In the genomic region with DNA sequence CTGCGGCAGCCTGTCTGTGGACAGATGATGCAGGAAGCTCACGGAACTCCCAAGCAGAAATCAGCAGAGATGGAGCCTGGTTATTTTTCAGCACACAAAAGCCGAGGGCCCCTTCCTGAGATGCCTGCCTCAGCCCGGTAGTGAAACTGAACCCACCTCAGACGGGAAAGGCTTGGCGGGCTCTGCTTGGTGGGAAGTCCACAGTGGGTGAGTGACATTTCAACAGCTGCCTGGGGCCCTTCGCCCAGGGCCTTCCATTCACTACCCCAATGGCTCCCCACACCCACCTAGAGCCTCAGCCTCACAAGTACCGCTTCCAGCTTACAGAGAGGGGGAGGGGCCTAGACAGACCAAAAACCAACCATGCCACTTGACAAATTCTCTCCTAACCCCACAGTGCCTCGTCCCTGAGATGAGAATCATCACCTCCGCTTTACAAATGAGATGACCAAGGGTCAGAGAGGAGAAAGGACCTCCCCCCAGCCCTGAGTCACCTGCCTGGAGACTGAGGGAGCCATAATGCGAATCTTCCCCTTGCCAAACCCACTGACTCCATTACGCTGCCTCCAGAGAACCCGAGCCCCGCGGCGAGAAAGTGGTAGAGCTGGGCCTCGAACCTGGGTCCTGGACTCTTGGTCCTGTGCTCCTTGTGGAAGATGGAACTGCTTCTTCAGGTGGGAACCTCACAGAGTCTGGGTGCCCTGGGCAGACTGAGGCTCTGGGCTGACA, we compare ENCODE assay signal across 8 cellular contexts. TPM values are rescaled to one million over a fixed set of nuclear protein-coding genes. Genes with fewer than 3 reads are reported as not detected.
A peak's percentile ranks its signal among the peaks of the same experiment; 100 is the strongest.
DNase-seq lines count a peak whose midpoint lies in the region; ATAC-seq lines count a peak whose summit lies in the region.
"Had no signal": no experiment of that assay in that cellular context is flagged by ENCODE, and none has a peak within 500 bp of the region (broad histone marks: within the 10 kb centered on the region; RNA-seq: fewer than 3 reads in every experiment).

No MANE protein-coding gene starts in this region.

- DNase-seq in activated T-helper 1 cell treated with anti-CD3 and anti-CD28 coated beads, Interleukin-12 subunit alpha, Interleukin-12 subunit beta, Interleukin-2, Interleukin-4 antibody, amounts not matched to agents 30 ng/mL and 10 ng/mL and 1 ng/mL, durations not matched to agents 14 hours and 24 hours and 36 hours (ENCODE audit: low spot score): peak; percentile 44
- DNase-seq in HuH-7 (ENCODE audit: low spot score) (no peak), DMS79 (lab: John Stamatoyannopoulos, UW) (no peak)

- peak overlapping the region in 1 of 2 donors; percentile 3 for H3K4me3 ChIP-seq in muscle layer of duodenum (ENCODE audit: low read depth in 1 of 2, low read length in 2 of 2)

- peaks cover 13% of the 10 kb centered on the region for H3K36me3 Mint-ChIP-seq in activated T-helper 1 cell treated with anti-CD3 and anti-CD28 coated beads, Interleukin-12 subunit alpha, Interleukin-12 subunit beta, Interleukin-2, Interleukin-4 antibody, amounts not matched to agents 30 ng/mL and 10 ng/mL and 1 ng/mL, durations not matched to agents 14 hours and 24 hours and 36 hours (ENCODE audit: low read depth)

- intact Hi-C loops in activated T-helper 1 cell treated with anti-CD3 and anti-CD28 coated beads, Interleukin-12 subunit alpha, Interleukin-12 subunit beta, Interleukin-2, Interleukin-4 antibody, amounts not matched to agents 30 ng/mL and 10 ng/mL and 1 ng/mL, durations not matched to agents 14 hours and 24 hours and 36 hours (cut with micrococcal nuclease): loop anchor here (1.0 to 5.0 kb wide), 13 partner anchors 12 to 734 kb away; partner anchors contain the start of genes DDOST, EIF4G3, HP1BP3 and NBPF3

- ATAC-seq in GM21360 (IDR thresholded peaks at IDR 0.05; ENCODE audit: unreplicated experiment): peak; percentile 26
- ATAC-seq in HG03565 (IDR thresholded peaks at IDR 0.05; ENCODE audit: unreplicated experiment): peak; percentile 17

- H3K4me1 ChIP-seq in muscle layer of duodenum (ENCODE audit: control insufficient read depth in 1 of 2, insufficient read depth in 2 of 2, low read length in 2 of 2): peaks cover 12 to 24% of the 10 kb centered on the region in 2 donors

- no peaks in the 10 kb centered on the region for H3K9me3 Mint-ChIP-seq in activated T-helper 1 cell treated with anti-CD3 and anti-CD28 coated beads, Interleukin-12 subunit alpha, Interleukin-12 subunit beta, Interleukin-2, Interleukin-4 antibody, amounts not matched to agents 30 ng/mL and 10 ng/mL and 1 ng/mL, durations not matched to agents 14 hours and 24 hours and 36 hours

- H3K4me3 Mint-ChIP-seq in activated T-helper 1 cell treated with anti-CD3 and anti-CD28 coated beads, Interleukin-12 subunit alpha, Interleukin-12 subunit beta, Interleukin-2, Interleukin-4 antibody, amounts not matched to agents 30 ng/mL and 10 ng/mL and 1 ng/mL, durations not matched to agents 14 hours and 24 hours and 36 hours: peak overlapping the region; percentile 76

- H3K27me3 Mint-ChIP-seq in activated T-helper 1 cell treated with anti-CD3 and anti-CD28 coated beads, Interleukin-12 subunit alpha, Interleukin-12 subunit beta, Interleukin-2, Interleukin-4 antibody, amounts not matched to agents 30 ng/mL and 10 ng/mL and 1 ng/mL, durations not matched to agents 14 hours and 24 hours and 36 hours (ENCODE audit: insufficient read depth): no peaks in the 10 kb centered on the region

- peak overlapping the region; percentile 63 for H3K27ac ChIP-seq in muscle layer of duodenum (ENCODE audit: low read length)
- H3K27ac ChIP-seq in temporal lobe (ENCODE audit: low read depth, low read length): peak overlapping the region; percentile 7
- H3K27ac ChIP-seq: VCaP had no signal

- peak overlapping the region; percentile 95 for H3K27ac Mint-ChIP-seq in activated T-helper 1 cell treated with anti-CD3 and anti-CD28 coated beads, Interleukin-12 subunit alpha, Interleukin-12 subunit beta, Interleukin-2, Interleukin-4 antibody, amounts not matched to agents 30 ng/mL and 10 ng/mL and 1 ng/mL, durations not matched to agents 14 hours and 24 hours and 36 hours

- no peaks in the 10 kb centered on the region for H3K9me3 ChIP-seq in muscle layer of duodenum (ENCODE audit: control insufficient read depth in 1 of 2, low read length in 2 of 2)

- no peaks in the 10 kb centered on the region for H3K36me3 ChIP-seq in muscle layer of duodenum (ENCODE audit: control insufficient read depth in 1 of 2, insufficient read depth in 2 of 2, low read length in 2 of 2)

- H3K4me1 Mint-ChIP-seq in activated T-helper 1 cell treated with anti-CD3 and anti-CD28 coated beads, Interleukin-12 subunit alpha, Interleukin-12 subunit beta, Interleukin-2, Interleukin-4 antibody, amounts not matched to agents 30 ng/mL and 10 ng/mL and 1 ng/mL, durations not matched to agents 14 hours and 24 hours and 36 hours (ENCODE audit: low read depth): peaks cover 76% of the 10 kb centered on the region

- H3K27me3 ChIP-seq in muscle layer of duodenum (ENCODE audit: low read depth, low read length): no peaks in the 10 kb centered on the region

RNA-seq across cellular contexts. Expression of gene ECE1, which starts 3.4 kb away (rescaled TPM):
- total RNA-seq in activated T-helper 1 cell treated with anti-CD3 and anti-CD28 coated beads, Interleukin-12 subunit alpha, Interleukin-12 subunit beta, Interleukin-2, Interleukin-4 antibody, amounts not matched to agents 30 ng/mL and 10 ng/mL and 1 ng/mL, durations not matched to agents 14 hours and 24 hours and 36 hours: 139 and 140 TPM in 2 replicates
- 9.8 TPM for total RNA-seq in temporal lobe

Comparison
In these comparisons a context has a peak if more than half of its experiments do, and no peak if none do; other contexts are left out.
1. RNA of gene ECE1, which starts 3.4 kb away (total RNA-seq): 139 to 140 TPM in activated T-helper 1 cell treated with anti-CD3 and anti-CD28 coated beads, Interleukin-12 subunit alpha, Interleukin-12 subunit beta, Interleukin-2, Interleukin-4 antibody, amounts not matched to agents 30 ng/mL and 10 ng/mL and 1 ng/mL, durations not matched to agents 14 hours and 24 hours and 36 hours; 9.8 TPM in temporal lobe (single experiment); every median in the first group is over 10 times any median in the second.